In genomic region chr4:84638092-84638491, GRCh38 we compare ENCODE assay signal across 21 cellular contexts. TPM values are rescaled to one million over a fixed set of nuclear protein-coding genes. Genes with fewer than 3 reads are reported as not detected.
A peak's percentile ranks its signal among the peaks of the same experiment; 100 is the strongest.
DNase-seq lines count a peak whose midpoint lies in the region; ATAC-seq and TF ChIP-seq lines count a peak whose summit lies in the region.
"Had no signal": no experiment of that assay in that cellular context is flagged by ENCODE, and none has a peak within 500 bp of the region (broad histone marks: within the 10 kb centered on the region; RNA-seq: fewer than 3 reads in every experiment).

No MANE protein-coding gene starts in this region.

- CTCF ChIA-PET in WTC11 (lab: Charles Lee): no interaction called here

- TF ChIP-seq CTCF in WTC11 (IDR thresholded peaks at IDR 0.05): no peak

- POLR2A ChIA-PET in WTC11 (lab: Charles Lee): no interaction called here

- H3K27ac Mint-ChIP-seq in WTC11: peak overlapping the region; percentile 35
- H3K27ac Mint-ChIP-seq: B cell; CD4-positive, alpha-beta T cell; CD8-positive, alpha-beta T cell had no signal

- H3K4me1 Mint-ChIP-seq in WTC11: peaks cover 18% of the 10 kb centered on the region
- H3K4me1 Mint-ChIP-seq: B cell had no signal

- peak; percentile 20 for DNase-seq in COLO829 (ENCODE audit: low spot score)
- no peak for DNase-seq in WTC11 (ENCODE audit: low spot score)
- DNase-seq in astrocyte of the hippocampus (ENCODE audit: low read depth, low spot score): peak; percentile 5
- no peak for DNase-seq in NCI-H2227 (lab: John Stamatoyannopoulos, UW; ENCODE audit: unreplicated experiment)
- no peak for DNase-seq in NOMO-1 treated with dmso at 0.1 percent for 144 hours (lab: John Stamatoyannopoulos, UW; ENCODE audit: unreplicated experiment)
- DNase-seq: AML-193; CD4-positive, alpha-beta T cell; CD8-positive, alpha-beta T cell; COR-L47; DMS 273 treated with DMSO at 0.1 percent for 48 hours; DMS153; DMS53; DMS79; DND-41; EL; GDM1 had no signal

- no peaks in the 10 kb centered on the region for H3K27me3 Mint-ChIP-seq in WTC11 (ENCODE audit: low read depth)
- H3K27me3 Mint-ChIP-seq: CD4-positive, alpha-beta T cell had no signal

- peaks cover 36% of the 10 kb centered on the region for H3K36me3 Mint-ChIP-seq in WTC11
- H3K36me3 Mint-ChIP-seq: CD8-positive, alpha-beta T cell had no signal

- ATAC-seq in WTC11 (no peak), HG03097 (IDR thresholded peaks at IDR 0.05; ENCODE audit: low FRiP score, unreplicated experiment) (no peak)
- ATAC-seq: A549; CD8-positive, alpha-beta T cell; GM12878 had no signal

- H3K9me3 Mint-ChIP-seq in WTC11: no peaks in the 10 kb centered on the region
- H3K9me3 Mint-ChIP-seq: CD4-positive, alpha-beta T cell had no signal

- H3K4me3 Mint-ChIP-seq in WTC11: no peak overlapping the region
- H3K4me3 Mint-ChIP-seq: B cell; CD4-positive, alpha-beta T cell; CD8-positive, alpha-beta T cell had no signal

TF ChIP-seq in WTC11, 78 proteins besides CTCF, POLR2A, EP300 and RAD21 (continues in another document):
- TF ChIP-seq ERG (CRISPR knock-in tag; IDR thresholded peaks at IDR 0.05): no peak
- TF ChIP-seq ARID4B (CRISPR knock-in tag; IDR thresholded peaks at IDR 0.05; ENCODE audit: borderline replicate concordance): no peak
- TF ChIP-seq SMAD3 (CRISPR knock-in tag; IDR thresholded peaks at IDR 0.05; ENCODE audit: borderline replicate concordance): no peak
- no peak for TF ChIP-seq NFYB (CRISPR knock-in tag; conservative IDR thresholded peaks at IDR 0.05; ENCODE audit: low read depth)
- no peak for TF ChIP-seq TCF7 (CRISPR knock-in tag; IDR thresholded peaks at IDR 0.05; ENCODE audit: low read depth)
- TF ChIP-seq PRDM15 (CRISPR knock-in tag; IDR thresholded peaks at IDR 0.05): no peak
- no peak for TF ChIP-seq ZNF671 (CRISPR knock-in tag; IDR thresholded peaks at IDR 0.05)
- TF ChIP-seq USF2 (CRISPR knock-in tag; IDR thresholded peaks at IDR 0.05): no peak
- no peak for TF ChIP-seq ZNF416 (CRISPR knock-in tag; IDR thresholded peaks at IDR 0.05)
- TF ChIP-seq ZMAT4 (CRISPR knock-in tag; IDR thresholded peaks at IDR 0.05): no peak
- TF ChIP-seq STAT6 (CRISPR knock-in tag; conservative IDR thresholded peaks at IDR 0.05; ENCODE audit: low read depth): no peak

RNA-seq across cellular contexts. Expression of gene CDS1, which starts 55.2 kb away (rescaled TPM):
- 17.4 to 18.3 TPM (median 18.2 TPM) in 3 replicates for total RNA-seq in WTC11 (2021)
- total RNA-seq: G401, GM12878 had no signal

Comparison
In these comparisons a context has a peak if more than half of its experiments do, and no peak if none do; other contexts are left out.
1. DNase-seq: peak in COLO829 (single experiment) and astrocyte of the hippocampus (single experiment); none in WTC11 (single experiment), NCI-H2227 (single experiment) and NOMO-1 treated with dmso at 0.1 percent for 144 hours (single experiment).